In the genomic region with DNA sequence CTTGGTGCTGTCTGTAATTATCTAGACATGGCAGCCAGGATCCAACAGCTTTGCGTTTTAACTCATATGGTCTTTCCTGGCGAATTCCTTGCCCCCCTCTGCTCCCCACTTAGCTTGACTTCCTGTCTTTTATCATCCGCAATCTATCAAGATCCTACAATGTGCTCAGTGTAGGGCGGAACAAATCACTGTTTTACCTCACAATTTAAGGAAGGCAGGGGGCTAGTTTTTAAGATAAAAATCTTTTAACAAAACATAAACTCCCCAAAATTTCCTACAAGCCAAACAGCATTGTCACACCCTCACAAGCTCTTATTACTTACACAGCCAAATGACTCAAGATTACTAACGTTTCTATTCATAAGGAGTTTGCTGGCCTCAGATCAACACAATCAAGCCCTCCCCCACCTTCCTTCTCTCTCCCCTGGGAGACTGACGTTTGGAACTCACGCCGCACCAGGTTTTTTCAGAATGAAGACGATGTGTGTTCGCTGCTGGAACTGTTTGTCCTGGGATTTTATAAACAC, we compare ENCODE assay signal across 1 cellular context.
TF ChIP-seq lines count a peak whose summit lies in the region.

No MANE protein-coding gene starts in this region.

TF ChIP-seq in HEK293, 187 proteins besides CTCF, POLR2A, EP300 and RAD21 (continued from another document):
- TF ChIP-seq, protein P1, sequence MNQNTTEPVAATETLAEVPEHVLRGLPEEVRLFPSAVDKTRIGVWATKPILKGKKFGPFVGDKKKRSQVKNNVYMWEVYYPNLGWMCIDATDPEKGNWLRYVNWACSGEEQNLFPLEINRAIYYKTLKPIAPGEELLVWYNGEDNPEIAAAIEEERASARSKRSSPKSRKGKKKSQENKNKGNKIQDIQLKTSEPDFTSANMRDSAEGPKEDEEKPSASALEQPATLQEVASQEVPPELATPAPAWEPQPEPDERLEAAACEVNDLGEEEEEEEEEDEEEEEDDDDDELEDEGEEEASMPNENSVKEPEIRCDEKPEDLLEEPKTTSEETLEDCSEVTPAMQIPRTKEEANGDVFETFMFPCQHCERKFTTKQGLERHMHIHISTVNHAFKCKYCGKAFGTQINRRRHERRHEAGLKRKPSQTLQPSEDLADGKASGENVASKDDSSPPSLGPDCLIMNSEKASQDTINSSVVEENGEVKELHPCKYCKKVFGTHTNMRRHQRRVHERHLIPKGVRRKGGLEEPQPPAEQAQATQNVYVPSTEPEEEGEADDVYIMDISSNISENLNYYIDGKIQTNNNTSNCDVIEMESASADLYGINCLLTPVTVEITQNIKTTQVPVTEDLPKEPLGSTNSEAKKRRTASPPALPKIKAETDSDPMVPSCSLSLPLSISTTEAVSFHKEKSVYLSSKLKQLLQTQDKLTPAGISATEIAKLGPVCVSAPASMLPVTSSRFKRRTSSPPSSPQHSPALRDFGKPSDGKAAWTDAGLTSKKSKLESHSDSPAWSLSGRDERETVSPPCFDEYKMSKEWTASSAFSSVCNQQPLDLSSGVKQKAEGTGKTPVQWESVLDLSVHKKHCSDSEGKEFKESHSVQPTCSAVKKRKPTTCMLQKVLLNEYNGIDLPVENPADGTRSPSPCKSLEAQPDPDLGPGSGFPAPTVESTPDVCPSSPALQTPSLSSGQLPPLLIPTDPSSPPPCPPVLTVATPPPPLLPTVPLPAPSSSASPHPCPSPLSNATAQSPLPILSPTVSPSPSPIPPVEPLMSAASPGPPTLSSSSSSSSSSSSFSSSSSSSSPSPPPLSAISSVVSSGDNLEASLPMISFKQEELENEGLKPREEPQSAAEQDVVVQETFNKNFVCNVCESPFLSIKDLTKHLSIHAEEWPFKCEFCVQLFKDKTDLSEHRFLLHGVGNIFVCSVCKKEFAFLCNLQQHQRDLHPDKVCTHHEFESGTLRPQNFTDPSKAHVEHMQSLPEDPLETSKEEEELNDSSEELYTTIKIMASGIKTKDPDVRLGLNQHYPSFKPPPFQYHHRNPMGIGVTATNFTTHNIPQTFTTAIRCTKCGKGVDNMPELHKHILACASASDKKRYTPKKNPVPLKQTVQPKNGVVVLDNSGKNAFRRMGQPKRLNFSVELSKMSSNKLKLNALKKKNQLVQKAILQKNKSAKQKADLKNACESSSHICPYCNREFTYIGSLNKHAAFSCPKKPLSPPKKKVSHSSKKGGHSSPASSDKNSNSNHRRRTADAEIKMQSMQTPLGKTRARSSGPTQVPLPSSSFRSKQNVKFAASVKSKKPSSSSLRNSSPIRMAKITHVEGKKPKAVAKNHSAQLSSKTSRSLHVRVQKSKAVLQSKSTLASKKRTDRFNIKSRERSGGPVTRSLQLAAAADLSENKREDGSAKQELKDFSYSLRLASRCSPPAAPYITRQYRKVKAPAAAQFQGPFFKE (tag by site-specific recombination; IDR thresholded peaks at IDR 0.05; ENCODE audit: borderline replicate concordance) = no peak
- TF ChIP-seq TRIM28 (IDR thresholded peaks at IDR 0.05; ENCODE audit: borderline replicate concordance, low read length) = no peak
- TF ChIP-seq, protein P2, sequence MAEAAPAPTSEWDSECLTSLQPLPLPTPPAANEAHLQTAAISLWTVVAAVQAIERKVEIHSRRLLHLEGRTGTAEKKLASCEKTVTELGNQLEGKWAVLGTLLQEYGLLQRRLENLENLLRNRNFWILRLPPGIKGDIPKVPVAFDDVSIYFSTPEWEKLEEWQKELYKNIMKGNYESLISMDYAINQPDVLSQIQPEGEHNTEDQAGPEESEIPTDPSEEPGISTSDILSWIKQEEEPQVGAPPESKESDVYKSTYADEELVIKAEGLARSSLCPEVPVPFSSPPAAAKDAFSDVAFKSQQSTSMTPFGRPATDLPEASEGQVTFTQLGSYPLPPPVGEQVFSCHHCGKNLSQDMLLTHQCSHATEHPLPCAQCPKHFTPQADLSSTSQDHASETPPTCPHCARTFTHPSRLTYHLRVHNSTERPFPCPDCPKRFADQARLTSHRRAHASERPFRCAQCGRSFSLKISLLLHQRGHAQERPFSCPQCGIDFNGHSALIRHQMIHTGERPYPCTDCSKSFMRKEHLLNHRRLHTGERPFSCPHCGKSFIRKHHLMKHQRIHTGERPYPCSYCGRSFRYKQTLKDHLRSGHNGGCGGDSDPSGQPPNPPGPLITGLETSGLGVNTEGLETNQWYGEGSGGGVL (tag by site-specific recombination; IDR thresholded peaks at IDR 0.05) = no peak
- no peak for TF ChIP-seq ZFP3 (tag by site-specific recombination; IDR thresholded peaks at IDR 0.05; ENCODE audit: low read depth)
- peak; percentile 23; the same call in 1 of the 2 replicates for TF ChIP-seq KLF8 (tag by site-specific recombination; IDR thresholded peaks at IDR 0.05)
